Comparison of ENCODE assay signal across 9 cellular contexts in the genomic region with DNA sequence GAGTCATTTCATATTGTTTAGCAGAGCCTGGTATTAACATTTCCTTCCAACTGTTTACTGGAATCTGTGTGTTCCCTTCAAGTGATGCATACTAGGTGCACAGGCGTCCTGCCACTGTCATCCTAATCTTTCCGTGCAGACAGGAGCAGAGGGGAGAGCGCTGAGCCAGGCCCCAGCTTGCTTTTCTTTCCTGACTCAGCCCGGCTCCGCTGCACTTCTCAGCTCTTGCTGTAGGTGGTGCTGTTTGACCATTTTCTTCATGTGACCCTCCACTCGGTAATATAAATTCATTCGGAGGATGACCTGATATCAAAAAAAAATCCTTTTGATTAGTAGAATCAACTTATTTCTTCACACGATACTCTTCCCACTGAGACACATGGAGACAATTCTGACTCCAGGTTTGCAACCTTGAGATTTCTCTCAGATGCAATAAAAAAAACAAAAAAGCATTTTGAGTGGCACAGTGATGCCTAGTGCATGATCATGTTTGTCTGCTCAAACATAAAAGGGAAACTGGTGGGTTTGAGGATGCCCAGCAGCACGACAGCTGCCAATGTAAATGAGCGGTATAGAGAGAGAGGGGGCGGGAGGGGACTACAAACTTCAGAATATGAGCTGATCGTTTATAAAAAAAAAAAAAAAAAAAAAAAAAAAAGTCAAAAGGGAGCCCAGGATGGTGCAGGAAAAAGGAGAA. TPM values are rescaled to one million over a fixed set of nuclear protein-coding genes. Genes with fewer than 3 reads are reported as not detected.
DNase-seq lines count a peak whose midpoint lies in the region; ATAC-seq lines count a peak whose summit lies in the region.
"Not testable (repeated sequence)": the region's sequence is repeated elsewhere in the genome, so short reads cannot be mapped to it uniquely, and the experiment has no call there.
"Had no signal": no experiment of that assay in that cellular context is flagged by ENCODE, and none has a peak within 500 bp of the region (broad histone marks: within the 10 kb centered on the region; RNA-seq: fewer than 3 reads in every experiment).

No MANE protein-coding gene starts in this region.

- ATAC-seq in GM18520 (IDR thresholded peaks at IDR 0.05; ENCODE audit: unreplicated experiment) (peak; percentile 71), GM21360 (IDR thresholded peaks at IDR 0.05; ENCODE audit: unreplicated experiment) (peak; percentile 71), HG02840 (IDR thresholded peaks at IDR 0.05; ENCODE audit: low FRiP score, unreplicated experiment) (peak; percentile 73), HG03432 (IDR thresholded peaks at IDR 0.05; ENCODE audit: unreplicated experiment) (peak; percentile 93), esophagus mucosa (peak; percentile 88)
- ATAC-seq in activated CD4-positive, CD25-positive, alpha-beta regulatory T cell treated with anti-CD3 and anti-CD28 coated beads, Interleukin-2, amount 50 U/mL, for 24 hours = peak; percentile 67 to 68
- ATAC-seq in naive thymus-derived CD8-positive, alpha-beta T cell = peak; percentile 82 to 96

- H3K27me3 Mint-ChIP-seq in naive thymus-derived CD8-positive, alpha-beta T cell = not testable (repeated sequence)

- peak in 3 of 10 donors; percentile 46 to 55 (median 47) for DNase-seq in naive thymus-derived CD8-positive, alpha-beta T cell

- not testable (repeated sequence) for H3K27ac Mint-ChIP-seq in naive thymus-derived CD8-positive, alpha-beta T cell

- not testable (repeated sequence) for H3K9me3 Mint-ChIP-seq in naive thymus-derived CD8-positive, alpha-beta T cell

- POLR2A ChIA-PET in naive thymus-derived CD8-positive, alpha-beta T cell (lab: Charles Lee) = not testable (repeated sequence)

- H3K36me3 Mint-ChIP-seq in naive thymus-derived CD8-positive, alpha-beta T cell = not testable (repeated sequence)

- H3K4me1 Mint-ChIP-seq in naive thymus-derived CD8-positive, alpha-beta T cell = not testable (repeated sequence)

- H3K4me3 Mint-ChIP-seq in naive thymus-derived CD8-positive, alpha-beta T cell = not testable (repeated sequence)

RNA-seq across cellular contexts. Expression of gene FOXD4L1, which starts 29.0 kb away (rescaled TPM):
- 0.16 TPM for total RNA-seq in esophagus mucosa
- under 1 TPM; 0.21 to 0.41 TPM for total RNA-seq in naive thymus-derived CD8-positive, alpha-beta T cell
- polyA plus RNA-seq in naive thymus-derived CD8-positive, alpha-beta T cell = not detected
- total RNA-seq: kidney epithelial cell, SK-MEL-5 had no signal
